1 cellular context compared by ENCODE assay signal in genomic region chr6:164532546-164533362, GRCh38.
TF ChIP-seq lines count a peak whose summit lies in the region.

No MANE protein-coding gene starts in this region.

TF ChIP-seq in GM12878, 131 proteins besides CTCF, POLR2A, EP300 and RAD21 (continued from another document):
- TF ChIP-seq REST (IDR thresholded peaks at IDR 0.05; ENCODE audit: low read depth, low read length) (no peak), HSF1 (IDR thresholded peaks at IDR 0.05; ENCODE audit: low read depth, low read length) (no peak), STAT1 (conservative IDR thresholded peaks at IDR 0.05) (no peak), RELA (IDR thresholded peaks at IDR 0.05; ENCODE audit: borderline replicate concordance, partially characterized antibody) (no peak), GABPA (IDR thresholded peaks at IDR 0.05; ENCODE audit: low read depth) (no peak), ESRRA (IDR thresholded peaks at IDR 0.05; ENCODE audit: low read length) (no peak), FOXM1 (IDR thresholded peaks at IDR 0.05; ENCODE audit: low read depth, low read length) (no peak)
